ENCODE assay signal across 17 cellular contexts in genomic region chr7:104584620-104585019, GRCh38.
"Had no signal": no experiment of that assay in that cellular context is flagged by ENCODE, and none has a peak within 500 bp of the region (broad histone marks: within the 10 kb centered on the region; RNA-seq: fewer than 3 reads in every experiment).

No MANE protein-coding gene starts in this region.

- H3K4me1 Mint-ChIP-seq: activated CD4-positive, alpha-beta T cell treated with anti-CD3 and anti-CD28 coated beads, Interleukin-2, amount 10 ng/mL, durations not matched to agents 7 days and 5 days; activated T-helper 17 cell treated with anti-CD3 and anti-CD28 coated beads, Interleukin-2, amount 50 U/mL, for 72 hours; immature natural killer cell; memory B cell; stimulated activated memory B cell treated with anti-CD40 and anti-IgM and Interleukin-4, amounts not matched to agents 10 μg/mL and 1 μg/mL and 100 μg/mL, for 72 hours; T-helper 17 cell had no signal

- H3K27me3 Mint-ChIP-seq: activated CD4-positive, alpha-beta T cell treated with anti-CD3 and anti-CD28 coated beads, Interleukin-2, amount 10 ng/mL, durations not matched to agents 7 days and 5 days; activated T-helper 17 cell treated with anti-CD3 and anti-CD28 coated beads, Interleukin-2, amount 50 U/mL, for 72 hours; memory B cell; stimulated activated memory B cell treated with anti-CD40 and anti-IgM and Interleukin-4, amounts not matched to agents 10 μg/mL and 1 μg/mL and 100 μg/mL, for 72 hours; T-helper 17 cell had no signal

- FAIRE-seq: TTC549 had no signal

- ATAC-seq: activated T-helper 17 cell treated with anti-CD3 and anti-CD28 coated beads, Interleukin-2, amount 50 U/mL, for 72 hours; body of pancreas; natural killer cell treated with Interleukin-12 subunit alpha and Interleukin-12 subunit beta and Interleukin-15 and Interleukin-18, amount 100 ng/mL, for 72 hours; right lobe of liver; stimulated activated memory B cell treated with anti-CD40 and anti-IgM and Interleukin-4, amounts not matched to agents 10 μg/mL and 1 μg/mL and 100 μg/mL, for 72 hours; T-helper 17 cell had no signal

- DNase-seq: activated CD4-positive, alpha-beta T cell treated with anti-CD3 and anti-CD28 coated beads, Interleukin-2, amount 10 ng/mL, durations not matched to agents 7 days and 5 days; activated CD4-positive, CD25-positive, alpha-beta regulatory T cell; activated CD8-positive, alpha-beta memory T cell treated with anti-CD3 and anti-CD28 coated beads for 24 hours; activated naive CD4-positive, alpha-beta T cell treated with anti-CD3 and anti-CD28 coated beads for 36 hours; body of pancreas; dermis blood vessel endothelial cell; immature natural killer cell; nucleus accumbens; right lobe of liver; T-helper 17 cell had no signal

- H3K27ac ChIP-seq: body of pancreas, prostate gland, right lobe of liver, tibial nerve had no signal

- H3K27ac Mint-ChIP-seq: activated CD4-positive, alpha-beta T cell treated with anti-CD3 and anti-CD28 coated beads, Interleukin-2, amount 10 ng/mL, durations not matched to agents 7 days and 5 days; activated naive CD4-positive, alpha-beta T cell treated with anti-CD3 and anti-CD28 coated beads for 36 hours; activated T-helper 17 cell treated with anti-CD3 and anti-CD28 coated beads, Interleukin-2, amount 50 U/mL, for 72 hours; immature natural killer cell; memory B cell; natural killer cell treated with Interleukin-12 subunit alpha and Interleukin-12 subunit beta and Interleukin-15 and Interleukin-18, amount 100 ng/mL, for 72 hours; stimulated activated memory B cell treated with anti-CD40 and anti-IgM and Interleukin-4, amounts not matched to agents 10 μg/mL and 1 μg/mL and 100 μg/mL, for 72 hours; T-helper 17 cell had no signal

- H3K4me3 Mint-ChIP-seq: activated CD4-positive, alpha-beta T cell treated with anti-CD3 and anti-CD28 coated beads, Interleukin-2, amount 10 ng/mL, durations not matched to agents 7 days and 5 days; activated naive CD4-positive, alpha-beta T cell treated with anti-CD3 and anti-CD28 coated beads for 36 hours; activated T-helper 17 cell treated with anti-CD3 and anti-CD28 coated beads, Interleukin-2, amount 50 U/mL, for 72 hours; immature natural killer cell; memory B cell; natural killer cell treated with Interleukin-12 subunit alpha and Interleukin-12 subunit beta and Interleukin-15 and Interleukin-18, amount 100 ng/mL, for 72 hours; stimulated activated memory B cell treated with anti-CD40 and anti-IgM and Interleukin-4, amounts not matched to agents 10 μg/mL and 1 μg/mL and 100 μg/mL, for 72 hours; T-helper 17 cell had no signal

- H3K9me3 Mint-ChIP-seq: activated T-helper 17 cell treated with anti-CD3 and anti-CD28 coated beads, Interleukin-2, amount 50 U/mL, for 72 hours; natural killer cell treated with Interleukin-12 subunit alpha and Interleukin-12 subunit beta and Interleukin-15 and Interleukin-18, amount 100 ng/mL, for 72 hours had no signal

- H3K4me1 ChIP-seq: body of pancreas, prostate gland, right lobe of liver, tibial nerve had no signal

- H3K36me3 Mint-ChIP-seq: immature natural killer cell; memory B cell; natural killer cell treated with Interleukin-12 subunit alpha and Interleukin-12 subunit beta and Interleukin-15 and Interleukin-18, amount 100 ng/mL, for 72 hours; stimulated activated memory B cell treated with anti-CD40 and anti-IgM and Interleukin-4, amounts not matched to agents 10 μg/mL and 1 μg/mL and 100 μg/mL, for 72 hours had no signal

- H3K4me3 ChIP-seq: body of pancreas, prostate gland, right lobe of liver, tibial nerve had no signal

- H3K27me3 ChIP-seq: body of pancreas, right lobe of liver, tibial nerve had no signal

- H3K9me3 ChIP-seq: body of pancreas, prostate gland, right lobe of liver had no signal

- H3K36me3 ChIP-seq: prostate gland, right lobe of liver, tibial nerve had no signal
